In genomic region chr20:63175031-63175895, GRCh38 we compare ENCODE assay signal across 16 cellular contexts. TPM values are rescaled to one million over a fixed set of nuclear protein-coding genes. Genes with fewer than 3 reads are reported as not detected.
A peak's percentile ranks its signal among the peaks of the same experiment; 100 is the strongest.
DNase-seq lines count a peak whose midpoint lies in the region; ATAC-seq, FAIRE-seq and TF ChIP-seq lines count a peak whose summit lies in the region.
"Had no signal": no experiment of that assay in that cellular context is flagged by ENCODE, and none has a peak within 500 bp of the region (broad histone marks: within the 10 kb centered on the region; RNA-seq: fewer than 3 reads in every experiment).

No MANE protein-coding gene starts in this region.

- H3K4me3 ChIP-seq in Caco-2 (ENCODE audit: low read depth, low read length) (peak overlapping the region; percentile 28), HUES6 (ENCODE audit: low read depth, low read length) (peak overlapping the region; percentile 44), dorsolateral prefrontal cortex (peak overlapping the region in 58 of 59 donors; percentile 5 to 72 (median 58)), neural progenitor cell (peak overlapping the region; percentile 53)

- H3K4me2 ChIP-seq in neural progenitor cell = peak overlapping the region; percentile 99

- H3K36me3 ChIP-seq in Caco-2 (ENCODE audit: control insufficient read depth, insufficient read depth, low read length) (no peaks in the 10 kb centered on the region), HUES6 (ENCODE audit: control insufficient read depth, insufficient read depth, low read length) (no peaks in the 10 kb centered on the region), neural progenitor cell (no peaks in the 10 kb centered on the region)

- peaks cover 14% of the 10 kb centered on the region for H3K36me3 Mint-ChIP-seq in Caco-2 (ENCODE audit: insufficient read depth, unreplicated experiment)
- H3K36me3 Mint-ChIP-seq in neural progenitor cell = no peaks in the 10 kb centered on the region
- H3K36me3 Mint-ChIP-seq: activated naive CD4-positive, alpha-beta T cell treated with anti-CD3 and anti-CD28 coated beads, Interleukin-2, amount 50 U/mL, for 72 hours had no signal

- no peak for DNase-seq in Caco-2
- DNase-seq in dorsolateral prefrontal cortex = peak in 1 of 10 donors; percentile 27
- DNase-seq in neural progenitor cell (ENCODE audit: low spot score) = no peak
- no peak for DNase-seq in RCC 7860 (ENCODE audit: low spot score)
- no peak for DNase-seq in HT-29 (ENCODE audit: low spot score)
- DNase-seq: activated CD8-positive, alpha-beta T cell treated with anti-CD3 and anti-CD28 coated beads, Interleukin-2, amount 10 ng/mL, durations not matched to agents 7 days and 5 days; dermis blood vessel endothelial cell; islet precursor cell; NCI-H1930; NCI-H526 treated with DMSO at 0.1 percent for 48 hours; stimulated activated CD4-positive, alpha-beta T cell treated with anti-CD3 and anti-CD28 coated beads, Interleukin-2, amount 100 ng/mL, for 24 hours; T-helper 2 cell had no signal

- no peaks in the 10 kb centered on the region for H3K9me3 ChIP-seq in Caco-2
- H3K9me3 ChIP-seq in HUES6 (ENCODE audit: control insufficient read depth, insufficient read depth, low read depth, low read length) = no peaks in the 10 kb centered on the region
- H3K9me3 ChIP-seq in neural progenitor cell (ENCODE audit: low read depth) = no peaks in the 10 kb centered on the region

- H3K4me3 Mint-ChIP-seq in Caco-2 (ENCODE audit: unreplicated experiment) = peak overlapping the region; percentile 73
- peak overlapping the region; percentile 86 for H3K4me3 Mint-ChIP-seq in neural progenitor cell
- H3K4me3 Mint-ChIP-seq: activated CD8-positive, alpha-beta T cell treated with anti-CD3 and anti-CD28 coated beads, Interleukin-2, amount 10 ng/mL, durations not matched to agents 7 days and 5 days had no signal

- peaks cover 29% of the 10 kb centered on the region for H3K27me3 Mint-ChIP-seq in Caco-2 (ENCODE audit: insufficient read depth, unreplicated experiment)
- peaks cover 29% of the 10 kb centered on the region for H3K27me3 Mint-ChIP-seq in neural progenitor cell (ENCODE audit: insufficient read depth, low read depth)

- H3K27ac ChIP-seq in HUES6 (ENCODE audit: low read depth, low read length) = no peak overlapping the region
- H3K27ac ChIP-seq in dorsolateral prefrontal cortex = peak overlapping the region in 49 of 59 donors; percentile 5 to 98 (median 79)
- no peak overlapping the region for H3K27ac ChIP-seq in neural progenitor cell
- H3K27ac ChIP-seq: parathyroid adenoma had no signal

- intact Hi-C loops in Caco-2 (cut with micrococcal nuclease; ENCODE audit: unreplicated experiment) = no loop called here
- intact Hi-C loops in dorsolateral prefrontal cortex (cut with DNase I) = loop anchor here in 1 of 2 donors (5.0 kb wide), 1 partner anchor 73 kb away; no protein-coding TSS in a partner anchor

- no peak overlapping the region for H3K27ac Mint-ChIP-seq in Caco-2 (ENCODE audit: unreplicated experiment)
- H3K27ac Mint-ChIP-seq in neural progenitor cell = no peak overlapping the region

- H3K79me2 ChIP-seq in neural progenitor cell (ENCODE audit: low read depth) = no peaks in the 10 kb centered on the region
- H3K79me2 ChIP-seq: parathyroid adenoma had no signal

- H3F3A ChIP-seq in neural progenitor cell (ENCODE audit: low read depth) = peaks cover 75% of the 10 kb centered on the region

- H3K9me3 Mint-ChIP-seq in Caco-2 (ENCODE audit: unreplicated experiment) (peaks cover 10% of the 10 kb centered on the region), neural progenitor cell (no peaks in the 10 kb centered on the region)
- H3K9me3 Mint-ChIP-seq: activated naive CD4-positive, alpha-beta T cell treated with anti-CD3 and anti-CD28 coated beads, Interleukin-2, amount 50 U/mL, for 72 hours had no signal

- peaks cover 38% of the 10 kb centered on the region for H3K4me1 ChIP-seq in Caco-2
- H3K4me1 ChIP-seq in HUES6 (ENCODE audit: control insufficient read depth, insufficient read depth, low read length) = peaks cover 44% of the 10 kb centered on the region
- peaks cover 56% of the 10 kb centered on the region for H3K4me1 ChIP-seq in neural progenitor cell
- H3K4me1 ChIP-seq: parathyroid adenoma had no signal

- H3K4me1 Mint-ChIP-seq in Caco-2 (ENCODE audit: low read depth, unreplicated experiment) (peaks cover 6% of the 10 kb centered on the region), neural progenitor cell (peaks cover 37% of the 10 kb centered on the region)

- no peak overlapping the region for H2AFZ ChIP-seq in neural progenitor cell (replicated peaks)
- H2AFZ ChIP-seq: parathyroid adenoma had no signal

- TF ChIP-seq CTCF in Caco-2 (IDR thresholded peaks at IDR 0.05; ENCODE audit: insufficient read depth in 1 of 2, low read depth in 1 of 2, low read length in 1 of 2, severe bottlenecking in 1 of 2, unreplicated experiment in 1 of 2) (no peak), dorsolateral prefrontal cortex (IDR thresholded peaks at IDR 0.05 in 54 of 56, conservative IDR thresholded peaks at IDR 0.05 in 2 of 56; ENCODE audit: low read depth in 1 of 56, partially characterized antibody in 56 of 56) (peak in 4 of 56 donors; percentile 8 to 12 (median 11)), neural progenitor cell (IDR thresholded peaks at IDR 0.05) (no peak)

- no TSS peak for BruUV-seq in Caco-2 (replicated peaks; lab: Mats Ljungman, UMichigan)

- no peak for FAIRE-seq in RCC 7860 (lab: Jason Lieb, UNC)

- H3K27me3 ChIP-seq in Caco-2 (replicated peaks; ENCODE audit: control insufficient read depth, insufficient read depth, low read length) (peaks cover 7% of the 10 kb centered on the region; the same call in 1 of the 2 replicates), HUES6 (ENCODE audit: control insufficient read depth, insufficient read depth, low read length) (peaks cover 97% of the 10 kb centered on the region), dorsolateral prefrontal cortex (peaks cover 0 to 77% (median 59%) of the 10 kb centered on the region in 45 donors), neural progenitor cell (peaks cover 93% of the 10 kb centered on the region)

- H4K20me1 ChIP-seq in neural progenitor cell (ENCODE audit: low read depth) = peaks cover 58% of the 10 kb centered on the region

- no peak for ATAC-seq in HG03521 (IDR thresholded peaks at IDR 0.05; ENCODE audit: unreplicated experiment)
- ATAC-seq: activated CD8-positive, alpha-beta T cell treated with anti-CD3 and anti-CD28 coated beads, Interleukin-2, amount 10 ng/mL, durations not matched to agents 7 days and 5 days; activated naive CD4-positive, alpha-beta T cell treated with anti-CD3 and anti-CD28 coated beads, Interleukin-2, amount 50 U/mL, for 72 hours had no signal

- H3K9ac ChIP-seq in HUES6 (ENCODE audit: low read length) (no peak overlapping the region), neural progenitor cell (no peak overlapping the region)
- H3K9ac ChIP-seq: parathyroid adenoma had no signal

- CTCF ChIA-PET in Caco-2 (lab: Charles Lee) = no interaction called here

- POLR2A ChIA-PET in Caco-2 (lab: Charles Lee) = no interaction called here

RNA-seq across cellular contexts. Expression of gene YTHDF1, which starts 40.7 kb away (rescaled TPM):
- total RNA-seq in Caco-2 (2022) = 184 and 196 TPM in 2 replicates
- 10 to 100 TPM; 31.4 to 71.9 (median 38.9) TPM for total RNA-seq in dorsolateral prefrontal cortex
- total RNA-seq in neural progenitor cell (ENCODE audit: low replicate concordance) = 26.8 and 28.1 TPM in 2 replicates
- total RNA-seq in HT-29 (2014; rRNA removed; shearing (Covaris generic)) = 47.2 and 53.6 TPM in 2 replicates

Comparison
In these comparisons a context has a peak if more than half of its experiments do, and no peak if none do; other contexts are left out.
1. H3K27ac ChIP-seq: peak in dorsolateral prefrontal cortex (49 of 59); none in HUES6 (single experiment) and neural progenitor cell (single experiment).
2. Peak in every context shown above with its lines, with median percentiles within 50 percentile points of each other: H3K4me3 ChIP-seq.